Comparison of ENCODE assay signal across 8 cellular contexts in genomic region chr15:72782274-72782992, GRCh38. TPM values are rescaled to one million over a fixed set of nuclear protein-coding genes. Genes with fewer than 3 reads are reported as not detected.
DNase-seq lines count a peak whose midpoint lies in the region; ATAC-seq and TF ChIP-seq lines count a peak whose summit lies in the region.

No MANE protein-coding gene starts in this region.

- no peak for TF ChIP-seq EP300 in tibial nerve (IDR thresholded peaks at IDR 0.05)

- TF ChIP-seq CTCF in left lung (IDR thresholded peaks at IDR 0.05) = no peak
- TF ChIP-seq CTCF in tibial nerve (IDR thresholded peaks at IDR 0.05) = no peak

- WGBS in tibial nerve, 2 donors = 41 to 49% methylated on average over 14 of the region's 14 CpGs

- peak overlapping the region; percentile 90 for H3K27ac Mint-ChIP-seq in activated T-cell treated with anti-CD3 and anti-CD28 coated beads, Interleukin-2, amount 50 U/mL, for 72 hours
- peak overlapping the region; percentile 96 for H3K27ac Mint-ChIP-seq in activated naive CD8-positive, alpha-beta T cell treated with anti-CD3 and anti-CD28 coated beads for 36 hours

- H3K9me3 ChIP-seq in left lung (no peaks in the 10 kb centered on the region), tibial nerve (no peaks in the 10 kb centered on the region)

- peak overlapping the region; percentile 96 to 100 for H3K27ac ChIP-seq in left lung
- peak overlapping the region in 3 of 4 donors; percentile 94 to 99 (median 97) for H3K27ac ChIP-seq in tibial nerve

- DNase-seq in activated T-cell treated with anti-CD3 and anti-CD28 coated beads, Interleukin-2, amount 50 U/mL, for 72 hours = peak; percentile 23 to 37
- DNase-seq in activated T-cell treated with anti-CD3 and anti-CD28 coated beads for 4 hours = no peak
- DNase-seq in activated naive CD8-positive, alpha-beta T cell treated with anti-CD3 and anti-CD28 coated beads for 36 hours = no peak
- DNase-seq in left lung = no peak
- DNase-seq in tibial nerve (ENCODE audit: low spot score in 2 of 2) = no peak
- DNase-seq in GF-D8 (lab: John Stamatoyannopoulos, UW) = no peak
- DNase-seq in GDM1 (lab: John Stamatoyannopoulos, UW) = no peak
- no peak for DNase-seq in cerebellar nuclear complex (lab: John Stamatoyannopoulos, UW)

- ATAC-seq in activated T-cell treated with anti-CD3 and anti-CD28 coated beads, Interleukin-2, amount 50 U/mL, for 72 hours (replicated peaks in 1 of 2) = no peak
- no peak for ATAC-seq in left lung

- H3K36me3 Mint-ChIP-seq in activated T-cell treated with anti-CD3 and anti-CD28 coated beads, Interleukin-2, amount 50 U/mL, for 72 hours (ENCODE audit: insufficient read depth in 2 of 2) = peaks cover 9 to 34% of the 10 kb centered on the region in 2 donors
- peaks cover 43% of the 10 kb centered on the region for H3K36me3 Mint-ChIP-seq in activated naive CD8-positive, alpha-beta T cell treated with anti-CD3 and anti-CD28 coated beads for 36 hours

- H3K4me1 Mint-ChIP-seq in activated T-cell treated with anti-CD3 and anti-CD28 coated beads, Interleukin-2, amount 50 U/mL, for 72 hours (ENCODE audit: low read depth) = peaks cover 74% of the 10 kb centered on the region
- peaks cover 41% of the 10 kb centered on the region for H3K4me1 Mint-ChIP-seq in activated naive CD8-positive, alpha-beta T cell treated with anti-CD3 and anti-CD28 coated beads for 36 hours

- intact Hi-C loops in left lung (cut with DNase I) = no loop called here

- H3K4me3 ChIP-seq in left lung (peak overlapping the region; percentile 99 to 100), tibial nerve (peak overlapping the region; percentile 77 to 96 (median 88))

- peaks cover 0 to 19% of the 10 kb centered on the region in 2 donors for H3K36me3 ChIP-seq in left lung
- H3K36me3 ChIP-seq in tibial nerve = peaks cover 0 to 23% (median 0%) of the 10 kb centered on the region in 3 donors

- no peaks in the 10 kb centered on the region for H3K9me3 Mint-ChIP-seq in activated T-cell treated with anti-CD3 and anti-CD28 coated beads, Interleukin-2, amount 50 U/mL, for 72 hours
- H3K9me3 Mint-ChIP-seq in activated naive CD8-positive, alpha-beta T cell treated with anti-CD3 and anti-CD28 coated beads for 36 hours = no peaks in the 10 kb centered on the region

- no peaks in the 10 kb centered on the region for H3K27me3 Mint-ChIP-seq in activated T-cell treated with anti-CD3 and anti-CD28 coated beads, Interleukin-2, amount 50 U/mL, for 72 hours (ENCODE audit: low read depth)
- H3K27me3 Mint-ChIP-seq in activated naive CD8-positive, alpha-beta T cell treated with anti-CD3 and anti-CD28 coated beads for 36 hours = no peaks in the 10 kb centered on the region

- peaks cover 5 to 43% of the 10 kb centered on the region in 2 donors for H3K4me1 ChIP-seq in left lung
- peaks cover 0 to 61% (median 33%) of the 10 kb centered on the region in 4 donors for H3K4me1 ChIP-seq in tibial nerve

- no peak for TF ChIP-seq POLR2A in tibial nerve (IDR thresholded peaks at IDR 0.05)

- H3K4me3 Mint-ChIP-seq in activated T-cell treated with anti-CD3 and anti-CD28 coated beads, Interleukin-2, amount 50 U/mL, for 72 hours = peak overlapping the region; percentile 84 to 96
- H3K4me3 Mint-ChIP-seq in activated naive CD8-positive, alpha-beta T cell treated with anti-CD3 and anti-CD28 coated beads for 36 hours = peak overlapping the region; percentile 92

- no peaks in the 10 kb centered on the region for H3K27me3 ChIP-seq in left lung
- H3K27me3 ChIP-seq in tibial nerve = no peaks in the 10 kb centered on the region

RNA-seq across cellular contexts. Expression of gene ADPGK, which starts 1.1 kb away (rescaled TPM):
- total RNA-seq in activated T-cell treated with anti-CD3 and anti-CD28 coated beads, Interleukin-2, amount 50 U/mL, for 72 hours = 10 to 100 TPM; 55.8 to 63.1 TPM
- total RNA-seq in activated naive CD8-positive, alpha-beta T cell treated with anti-CD3 and anti-CD28 coated beads for 36 hours = 10 to 100 TPM; 66.0 to 69.9 TPM
- total RNA-seq in left lung (10 to 100 TPM; 54.8 to 89.6 TPM), tibial nerve (10 to 100 TPM; 49.6 to 82.2 (median 62.2) TPM)

Comparison
In these comparisons a context has a peak if more than half of its experiments do, and no peak if none do; other contexts are left out.
1. DNase-seq: peak in activated T-cell treated with anti-CD3 and anti-CD28 coated beads, Interleukin-2, amount 50 U/mL, for 72 hours (2 of 2); none in activated T-cell treated with anti-CD3 and anti-CD28 coated beads for 4 hours (single experiment), activated naive CD8-positive, alpha-beta T cell treated with anti-CD3 and anti-CD28 coated beads for 36 hours (single experiment), left lung (0 of 2), tibial nerve (0 of 2), GF-D8 (single experiment), GDM1 (single experiment) and cerebellar nuclear complex (0 of 2).